Comparison of ENCODE assay signal across 1 cellular context in the genomic region with DNA sequence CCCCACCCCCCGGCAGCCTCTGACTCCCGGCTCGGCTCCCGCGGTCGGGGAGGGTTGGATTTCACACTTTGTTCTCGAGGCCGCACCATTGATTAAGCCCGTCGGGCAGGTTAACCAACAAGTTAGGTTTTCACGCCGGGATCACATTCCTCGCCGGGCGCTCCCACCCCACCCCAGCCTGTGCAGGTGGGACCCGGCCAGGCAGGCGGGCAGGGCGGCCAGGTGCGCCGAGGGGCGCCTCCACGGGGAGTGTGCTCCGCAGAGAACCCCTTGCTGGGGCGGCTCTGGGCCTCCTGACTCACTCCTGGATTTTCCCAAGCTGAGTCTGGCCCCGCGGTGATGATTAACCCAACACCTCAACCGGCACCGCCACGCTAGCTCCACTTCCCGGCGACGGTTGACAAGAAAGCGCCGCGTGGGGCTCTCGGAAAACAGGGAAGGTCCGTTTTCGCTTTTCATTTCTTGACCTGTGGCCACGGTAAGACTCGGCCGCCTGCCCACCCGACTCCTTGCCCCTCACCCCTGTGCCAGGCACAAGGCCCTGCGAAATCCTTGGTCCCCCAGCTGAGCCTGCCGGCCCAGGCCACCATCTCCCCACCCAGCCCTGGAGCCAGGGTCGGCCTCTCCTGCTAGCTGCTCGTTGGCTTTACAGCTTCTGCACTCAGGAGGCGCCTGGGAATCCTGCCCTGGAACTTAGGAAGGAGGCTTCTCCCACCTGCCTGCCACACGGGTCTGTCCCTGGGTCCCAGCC.
TF ChIP-seq lines count a peak whose summit lies in the region.

No MANE protein-coding gene starts in this region.

TF ChIP-seq in HCT116, 20 proteins besides CTCF, POLR2A, EP300 and RAD21 (continued from another document):
- TF ChIP-seq ZNF274 (IDR thresholded peaks at IDR 0.05; ENCODE audit: low read depth, low read length) (no peak), EZH2 (IDR thresholded peaks at IDR 0.05) (no peak), FOSL1 (IDR thresholded peaks at IDR 0.05; ENCODE audit: low read depth) (no peak), YY1 (IDR thresholded peaks at IDR 0.05; ENCODE audit: extremely low read depth, insufficient replicate concordance, low read depth, low read length) (peak; percentile 14), CEBPB (IDR thresholded peaks at IDR 0.05; ENCODE audit: low read depth) (no peak), EGR1 (IDR thresholded peaks at IDR 0.05; ENCODE audit: low read depth) (no peak), SRF (IDR thresholded peaks at IDR 0.05; ENCODE audit: low read depth) (no peak), ELF1 (IDR thresholded peaks at IDR 0.05; ENCODE audit: borderline replicate concordance, low read depth) (no peak)
